12 cellular contexts compared by ENCODE assay signal in the genomic region with DNA sequence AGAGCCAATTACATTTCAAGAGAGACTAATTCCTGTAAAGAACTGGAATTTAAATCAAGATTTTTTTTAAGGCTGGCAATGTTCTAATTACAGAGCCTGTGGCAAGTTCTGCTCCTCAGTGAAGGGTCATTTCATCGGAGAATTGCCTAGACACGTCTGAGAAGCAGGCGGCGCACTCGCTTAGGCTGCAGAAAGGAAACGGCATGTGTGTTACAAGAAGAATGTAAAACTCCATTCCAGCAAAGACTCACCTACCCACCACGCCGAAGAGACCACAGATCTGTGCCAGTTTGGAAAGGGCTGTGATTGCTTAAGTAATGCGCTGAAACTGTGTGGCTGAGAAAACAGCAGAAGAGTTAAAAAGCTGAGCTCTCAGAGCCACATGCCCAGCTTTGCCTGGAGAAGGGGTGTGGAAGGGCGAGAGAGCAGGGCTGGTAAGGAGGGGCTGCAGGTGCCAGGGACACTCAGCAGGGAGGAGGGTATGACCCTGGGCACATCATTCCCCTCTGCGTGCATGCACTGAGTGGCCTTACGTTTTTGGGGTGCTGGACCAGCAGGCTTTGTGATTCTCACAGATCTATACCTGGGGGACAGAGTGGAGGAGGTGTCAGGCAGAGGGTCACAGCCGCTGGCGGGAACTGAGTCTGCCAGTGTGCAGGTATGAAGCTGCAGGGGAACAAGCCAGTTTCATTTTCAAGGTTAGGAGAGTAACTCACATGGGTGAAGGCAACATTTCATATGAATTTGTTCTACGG. TPM values are rescaled to one million over a fixed set of nuclear protein-coding genes. Genes with fewer than 3 reads are reported as not detected.
DNase-seq lines count a peak whose midpoint lies in the region; ATAC-seq and TF ChIP-seq lines count a peak whose summit lies in the region.
"Had no signal": no experiment of that assay in that cellular context is flagged by ENCODE, and none has a peak within 500 bp of the region (broad histone marks: within the 10 kb centered on the region; RNA-seq: fewer than 3 reads in every experiment).

No MANE protein-coding gene starts in this region.

- H3K4me1 Mint-ChIP-seq in activated naive CD8-positive, alpha-beta T cell treated with anti-CD3 and anti-CD28 coated beads, Interleukin-2, amount 10 ng/mL, durations not matched to agents 7 days and 5 days = peaks cover 1% of the 10 kb centered on the region
- H3K4me1 Mint-ChIP-seq in activated naive CD8-positive, alpha-beta T cell treated with anti-CD3 and anti-CD28 coated beads for 36 hours = no peaks in the 10 kb centered on the region
- H3K4me1 Mint-ChIP-seq in nephron = peaks cover 67% of the 10 kb centered on the region

- no peak overlapping the region for H3K4me3 Mint-ChIP-seq in activated naive CD8-positive, alpha-beta T cell treated with anti-CD3 and anti-CD28 coated beads, Interleukin-2, amount 10 ng/mL, durations not matched to agents 7 days and 5 days
- H3K4me3 Mint-ChIP-seq in activated naive CD8-positive, alpha-beta T cell treated with anti-CD3 and anti-CD28 coated beads for 36 hours = no peak overlapping the region
- no peak overlapping the region for H3K4me3 Mint-ChIP-seq in nephron

- DNase-seq in activated naive CD8-positive, alpha-beta T cell treated with anti-CD3 and anti-CD28 coated beads, Interleukin-2, amount 10 ng/mL, durations not matched to agents 7 days and 5 days = peak; percentile 15
- no peak for DNase-seq in activated naive CD8-positive, alpha-beta T cell treated with anti-CD3 and anti-CD28 coated beads for 36 hours
- DNase-seq in esophagus squamous epithelium (lab: John Stamatoyannopoulos, UW) (no peak), upper lobe of right lung (peak; percentile 65), dermis blood vessel endothelial cell (no peak), putamen (ENCODE audit: low spot score) (no peak), NCI-H82 (lab: John Stamatoyannopoulos, UW) (no peak)
- DNase-seq: activated CD8-positive, alpha-beta memory T cell treated with anti-CD3 and anti-CD28 coated beads for 24 hours; effector CD4-positive, alpha-beta T cell had no signal

- H3K4me1 ChIP-seq in esophagus squamous epithelium (peaks cover 22 to 89% (median 26%) of the 10 kb centered on the region in 3 donors), upper lobe of right lung (peaks cover 20% of the 10 kb centered on the region)

- H3K27me3 Mint-ChIP-seq in activated naive CD8-positive, alpha-beta T cell treated with anti-CD3 and anti-CD28 coated beads, Interleukin-2, amount 10 ng/mL, durations not matched to agents 7 days and 5 days = peaks cover 3% of the 10 kb centered on the region
- no peaks in the 10 kb centered on the region for H3K27me3 Mint-ChIP-seq in activated naive CD8-positive, alpha-beta T cell treated with anti-CD3 and anti-CD28 coated beads for 36 hours
- H3K27me3 Mint-ChIP-seq in nephron (ENCODE audit: low read depth) = peaks cover 8% of the 10 kb centered on the region

- H3K27ac ChIP-seq in esophagus squamous epithelium (peak overlapping the region; percentile 64 to 78 (median 70)), upper lobe of right lung (no peak overlapping the region)
- H3K27ac ChIP-seq: tibial nerve had no signal

- POLR2A ChIA-PET in activated naive CD8-positive, alpha-beta T cell treated with anti-CD3 and anti-CD28 coated beads, Interleukin-2, amount 10 ng/mL, durations not matched to agents 7 days and 5 days (lab: Charles Lee) = no interaction called here

- intact Hi-C loops in esophagus squamous epithelium (cut with DNase I) = no loop called here
- intact Hi-C loops in upper lobe of right lung (cut with DNase I) = no loop called here

- H3K27me3 ChIP-seq in esophagus squamous epithelium (no peaks in the 10 kb centered on the region), upper lobe of right lung (no peaks in the 10 kb centered on the region)
- H3K27me3 ChIP-seq: tibial nerve had no signal

- H3K27ac Mint-ChIP-seq in activated naive CD8-positive, alpha-beta T cell treated with anti-CD3 and anti-CD28 coated beads, Interleukin-2, amount 10 ng/mL, durations not matched to agents 7 days and 5 days = no peak overlapping the region
- no peak overlapping the region for H3K27ac Mint-ChIP-seq in activated naive CD8-positive, alpha-beta T cell treated with anti-CD3 and anti-CD28 coated beads for 36 hours
- peak overlapping the region; percentile 47 to 58 (median 55) for H3K27ac Mint-ChIP-seq in nephron

- 29 to 61% methylated on average over 10 to 15 of the region's 15 CpGs for WGBS in esophagus squamous epithelium, 2 donors

- H3K9me3 Mint-ChIP-seq in activated naive CD8-positive, alpha-beta T cell treated with anti-CD3 and anti-CD28 coated beads, Interleukin-2, amount 10 ng/mL, durations not matched to agents 7 days and 5 days = no peaks in the 10 kb centered on the region
- no peaks in the 10 kb centered on the region for H3K9me3 Mint-ChIP-seq in activated naive CD8-positive, alpha-beta T cell treated with anti-CD3 and anti-CD28 coated beads for 36 hours
- H3K9me3 Mint-ChIP-seq in nephron = no peaks in the 10 kb centered on the region
- H3K9me3 Mint-ChIP-seq: activated naive CD4-positive, alpha-beta T cell treated with anti-CD3 and anti-CD28 coated beads, Interleukin-2, amount 50 U/mL, for 72 hours had no signal

- H3K4me3 ChIP-seq in esophagus squamous epithelium (no peak overlapping the region), upper lobe of right lung (no peak overlapping the region)
- H3K4me3 ChIP-seq: tibial nerve had no signal

- H3K9me3 ChIP-seq in esophagus squamous epithelium = no peaks in the 10 kb centered on the region
- no peaks in the 10 kb centered on the region for H3K9me3 ChIP-seq in upper lobe of right lung
- H3K9me3 ChIP-seq: tibial nerve had no signal

- H3K36me3 ChIP-seq in esophagus squamous epithelium = peaks cover 0 to 29% (median 0%) of the 10 kb centered on the region in 3 donors
- no peaks in the 10 kb centered on the region for H3K36me3 ChIP-seq in upper lobe of right lung
- H3K36me3 ChIP-seq: tibial nerve had no signal

- no peaks in the 10 kb centered on the region for H3K36me3 Mint-ChIP-seq in activated naive CD8-positive, alpha-beta T cell treated with anti-CD3 and anti-CD28 coated beads, Interleukin-2, amount 10 ng/mL, durations not matched to agents 7 days and 5 days
- no peaks in the 10 kb centered on the region for H3K36me3 Mint-ChIP-seq in activated naive CD8-positive, alpha-beta T cell treated with anti-CD3 and anti-CD28 coated beads for 36 hours
- no peaks in the 10 kb centered on the region for H3K36me3 Mint-ChIP-seq in nephron (ENCODE audit: low read depth)
- H3K36me3 Mint-ChIP-seq: activated naive CD4-positive, alpha-beta T cell treated with anti-CD3 and anti-CD28 coated beads, Interleukin-2, amount 50 U/mL, for 72 hours had no signal

- TF ChIP-seq POLR2A in esophagus squamous epithelium (IDR thresholded peaks at IDR 0.05) = no peak

- ATAC-seq in activated naive CD8-positive, alpha-beta T cell treated with anti-CD3 and anti-CD28 coated beads, Interleukin-2, amount 10 ng/mL, durations not matched to agents 7 days and 5 days (ENCODE audit: low read depth) = no peak
- peak; percentile 43 for ATAC-seq in upper lobe of right lung
- ATAC-seq: activated naive CD4-positive, alpha-beta T cell treated with anti-CD3 and anti-CD28 coated beads, Interleukin-2, amount 50 U/mL, for 72 hours had no signal

- TF ChIP-seq CTCF in esophagus squamous epithelium (IDR thresholded peaks at IDR 0.05) = peak in 4 of 6 experiments; percentile 44 to 60 (median 49)
- peak in 1 of 3 experiments; percentile 9 for TF ChIP-seq CTCF in nephron (IDR thresholded peaks at IDR 0.05; ENCODE audit: unreplicated experiment in 3 of 3)
- no peak for TF ChIP-seq CTCF in upper lobe of right lung (IDR thresholded peaks at IDR 0.05)

RNA-seq across cellular contexts. Expression of a gene that starts 17.8 kb away (rescaled TPM):
- total RNA-seq in activated naive CD8-positive, alpha-beta T cell treated with anti-CD3 and anti-CD28 coated beads, Interleukin-2, amount 10 ng/mL, durations not matched to agents 7 days and 5 days = 10 to 100 TPM; 30.8 to 33.9 TPM
- 10 to 100 TPM; 32.2 to 32.7 TPM for total RNA-seq in activated naive CD8-positive, alpha-beta T cell treated with anti-CD3 and anti-CD28 coated beads for 36 hours
- total RNA-seq in esophagus squamous epithelium = 10 to 100 TPM; 18.2 to 30.3 (median 20.3) TPM
- 24.5 TPM for total RNA-seq in upper lobe of right lung
- total RNA-seq in dermis blood vessel endothelial cell = 71.2 and 93.1 TPM in 2 replicates

Comparison
In these comparisons a context has a peak if more than half of its experiments do, and no peak if none do; other contexts are left out.
1. DNase-seq: peak in activated naive CD8-positive, alpha-beta T cell treated with anti-CD3 and anti-CD28 coated beads, Interleukin-2, amount 10 ng/mL, durations not matched to agents 7 days and 5 days (single experiment) and upper lobe of right lung (single experiment); none in activated naive CD8-positive, alpha-beta T cell treated with anti-CD3 and anti-CD28 coated beads for 36 hours (single experiment), esophagus squamous epithelium (single experiment), dermis blood vessel endothelial cell (single experiment), putamen (single experiment) and NCI-H82 (single experiment).
2. H3K27ac Mint-ChIP-seq: peak in nephron (3 of 3); none in activated naive CD8-positive, alpha-beta T cell treated with anti-CD3 and anti-CD28 coated beads, Interleukin-2, amount 10 ng/mL, durations not matched to agents 7 days and 5 days (single experiment) and activated naive CD8-positive, alpha-beta T cell treated with anti-CD3 and anti-CD28 coated beads for 36 hours (single experiment).